Comparison of ENCODE assay signal across 10 cellular contexts in genomic region chr5:139684350-139684880, GRCh38. TPM values are rescaled to one million over a fixed set of nuclear protein-coding genes. Genes with fewer than 3 reads are reported as not detected.
DNase-seq lines count a peak whose midpoint lies in the region; ATAC-seq and TF ChIP-seq lines count a peak whose summit lies in the region.
"Had no signal": no experiment of that assay in that cellular context is flagged by ENCODE, and none has a peak within 500 bp of the region (broad histone marks: within the 10 kb centered on the region; RNA-seq: fewer than 3 reads in every experiment).

No MANE protein-coding gene starts in this region.

- BruUV-seq in A673 (replicated peaks; lab: Mats Ljungman, UMichigan): no TSS peak

- peaks cover 16% of the 10 kb centered on the region for H3K36me3 ChIP-seq in A673 (ENCODE audit: insufficient read depth, low read length, poor library complexity, severe bottlenecking)
- peaks cover 40% of the 10 kb centered on the region; the same call in 1 of the 2 replicates for H3K36me3 ChIP-seq in KOPT-K1 (ENCODE audit: insufficient read depth, low read length)

- no peak for TF ChIP-seq CTCF in A673 (conservative IDR thresholded peaks at IDR 0.05; ENCODE audit: low read depth, low read length)
- TF ChIP-seq CTCF in chondrocyte (IDR thresholded peaks at IDR 0.05): no peak

- intact Hi-C loops in A673 (cut with micrococcal nuclease; ENCODE audit: unreplicated experiment): no loop called here

- POLR2A ChIA-PET in A673 (lab: Charles Lee; ENCODE audit: low non-redundant PET): interaction anchor here (0.6 kb wide), 1 partner anchor 273 kb away, joined by 3 read pairs; no protein-coding TSS in a partner anchor

- H3K27me3 Mint-ChIP-seq in chondrocyte (ENCODE audit: low read depth): no peaks in the 10 kb centered on the region
- no peaks in the 10 kb centered on the region for H3K27me3 Mint-ChIP-seq in natural killer cell treated with Interleukin-12 subunit alpha and Interleukin-12 subunit beta and Interleukin-15 and Interleukin-18, amount 100 ng/mL, for 72 hours

- peaks cover 29% of the 10 kb centered on the region for H3K4me1 ChIP-seq in A673 (ENCODE audit: insufficient read depth, low read length, poor library complexity, severe bottlenecking)

- DNase-seq in A673 (ENCODE audit: low spot score) (no peak), chondrocyte (ENCODE audit: low spot score) (no peak), NAMALWA (ENCODE audit: low spot score) (no peak), NCI-H82 treated with DMSO at 0.1 percent for 48 hours (lab: John Stamatoyannopoulos, UW; ENCODE audit: unreplicated experiment) (no peak)
- no peak for DNase-seq in natural killer cell treated with Interleukin-12 subunit alpha and Interleukin-12 subunit beta and Interleukin-15 and Interleukin-18, amount 100 ng/mL, for 72 hours (ENCODE audit: low spot score)
- no peak for DNase-seq in activated CD8-positive, alpha-beta memory T cell treated with anti-CD3 and anti-CD28 coated beads for 24 hours
- DNase-seq: DMS79, NCI-H1436 treated with DMSO at 0.1 percent for 48 hours had no signal

- CTCF ChIA-PET in A673 (lab: Charles Lee): no interaction called here

- peak overlapping the region; percentile 57 for H3K27ac ChIP-seq in A673 (ENCODE audit: low read depth, low read length, poor library complexity, severe bottlenecking)
- H3K27ac ChIP-seq in KOPT-K1 (ENCODE audit: low read depth, low read length, poor library complexity, severe bottlenecking): peak overlapping the region; percentile 60

- H3K4me3 ChIP-seq in A673 (ENCODE audit: low read depth, low read length, poor library complexity, severe bottlenecking): no peak overlapping the region

- H3K27me3 ChIP-seq in A673 (replicated peaks; ENCODE audit: insufficient read depth, low read depth, low read length, poor library complexity): no peaks in the 10 kb centered on the region

- no peaks in the 10 kb centered on the region for H3K9me3 Mint-ChIP-seq in chondrocyte (ENCODE audit: low read depth)
- H3K9me3 Mint-ChIP-seq in natural killer cell treated with Interleukin-12 subunit alpha and Interleukin-12 subunit beta and Interleukin-15 and Interleukin-18, amount 100 ng/mL, for 72 hours: no peaks in the 10 kb centered on the region

- H3K27ac Mint-ChIP-seq in chondrocyte (ENCODE audit: unreplicated experiment): peak overlapping the region; percentile 85
- peak overlapping the region; percentile 15 to 92 for H3K27ac Mint-ChIP-seq in natural killer cell treated with Interleukin-12 subunit alpha and Interleukin-12 subunit beta and Interleukin-15 and Interleukin-18, amount 100 ng/mL, for 72 hours

- H3K9me3 ChIP-seq in A673 (ENCODE audit: low read depth, low read length, poor library complexity, severe bottlenecking) (no peaks in the 10 kb centered on the region), KOPT-K1 (ENCODE audit: insufficient read depth, low read length, poor library complexity, severe bottlenecking) (no peaks in the 10 kb centered on the region)

- peaks cover 72% of the 10 kb centered on the region for H3K4me1 Mint-ChIP-seq in chondrocyte (ENCODE audit: low read depth)
- H3K4me1 Mint-ChIP-seq in natural killer cell treated with Interleukin-12 subunit alpha and Interleukin-12 subunit beta and Interleukin-15 and Interleukin-18, amount 100 ng/mL, for 72 hours (ENCODE audit: low read depth in 2 of 2): peaks cover 27 to 46% of the 10 kb centered on the region in 2 donors

- H3K36me3 Mint-ChIP-seq in chondrocyte (ENCODE audit: low read depth): peaks cover 36% of the 10 kb centered on the region
- no peaks in the 10 kb centered on the region for H3K36me3 Mint-ChIP-seq in natural killer cell treated with Interleukin-12 subunit alpha and Interleukin-12 subunit beta and Interleukin-15 and Interleukin-18, amount 100 ng/mL, for 72 hours

- no peak overlapping the region for H3K4me3 Mint-ChIP-seq in chondrocyte (ENCODE audit: unreplicated experiment)
- H3K4me3 Mint-ChIP-seq in natural killer cell treated with Interleukin-12 subunit alpha and Interleukin-12 subunit beta and Interleukin-15 and Interleukin-18, amount 100 ng/mL, for 72 hours: no peak overlapping the region

- ATAC-seq in natural killer cell treated with Interleukin-12 subunit alpha and Interleukin-12 subunit beta and Interleukin-15 and Interleukin-18, amount 100 ng/mL, for 72 hours: peak in 1 of 2 donors; percentile 69
- no peak for ATAC-seq in HG03565 (IDR thresholded peaks at IDR 0.05; ENCODE audit: unreplicated experiment)

RNA-seq across cellular contexts. Expression of gene CXXC5, which starts 36.3 kb away (rescaled TPM):
- total RNA-seq in A673 (2021) (56.4 and 57.2 TPM in 2 replicates), chondrocyte (144 to 193 TPM (median 145 TPM) in 3 replicates)
- total RNA-seq in natural killer cell treated with Interleukin-12 subunit alpha and Interleukin-12 subunit beta and Interleukin-15 and Interleukin-18, amount 100 ng/mL, for 72 hours: 1 to 10 TPM; 4.7 to 9.0 TPM
